8 cellular contexts compared by ENCODE assay signal in the genomic region with DNA sequence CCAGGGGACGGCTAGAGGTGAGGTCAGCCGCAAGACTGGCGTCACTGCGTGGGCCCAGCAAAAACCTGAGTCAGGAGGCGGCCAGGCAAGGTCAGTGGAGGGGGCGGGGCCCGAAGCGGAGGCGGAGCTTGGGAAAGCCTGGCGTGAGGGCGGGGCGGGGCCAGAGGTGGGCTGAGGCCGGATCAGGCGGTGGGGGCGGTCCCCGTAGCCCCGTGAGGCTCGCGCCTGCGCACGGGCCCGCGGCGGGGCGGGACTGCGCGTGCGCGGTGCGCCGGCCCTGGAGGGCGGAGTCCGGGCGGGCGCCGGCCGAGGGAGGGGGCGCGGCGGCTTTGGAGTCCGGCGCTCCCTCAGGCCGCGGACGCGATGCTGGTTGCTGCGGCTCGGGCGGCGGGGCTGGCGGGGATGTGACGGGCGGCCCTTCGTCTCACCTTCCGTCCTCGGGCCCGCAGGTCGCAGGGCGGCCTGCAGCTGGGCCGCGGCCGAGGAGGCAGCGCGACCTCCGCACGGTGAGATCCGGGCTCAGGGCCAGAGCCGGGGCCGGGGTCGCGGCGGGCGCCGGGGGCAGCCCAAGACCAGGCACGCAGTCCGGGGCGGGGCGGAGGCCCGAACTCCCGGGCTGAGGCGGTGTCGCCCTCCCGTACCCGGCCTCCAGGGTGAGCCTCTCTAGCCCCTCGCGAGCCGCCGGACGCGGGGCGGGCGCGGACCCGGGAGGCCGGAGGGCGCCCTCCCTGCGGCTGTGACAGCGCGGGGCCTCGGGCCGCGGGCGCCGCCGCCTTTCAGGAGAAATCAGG. TPM values are rescaled to one million over a fixed set of nuclear protein-coding genes. Genes with fewer than 3 reads are reported as not detected.
DNase-seq lines count a peak whose midpoint lies in the region; ATAC-seq, FAIRE-seq and TF ChIP-seq lines count a peak whose summit lies in the region.

A gene with protein sequence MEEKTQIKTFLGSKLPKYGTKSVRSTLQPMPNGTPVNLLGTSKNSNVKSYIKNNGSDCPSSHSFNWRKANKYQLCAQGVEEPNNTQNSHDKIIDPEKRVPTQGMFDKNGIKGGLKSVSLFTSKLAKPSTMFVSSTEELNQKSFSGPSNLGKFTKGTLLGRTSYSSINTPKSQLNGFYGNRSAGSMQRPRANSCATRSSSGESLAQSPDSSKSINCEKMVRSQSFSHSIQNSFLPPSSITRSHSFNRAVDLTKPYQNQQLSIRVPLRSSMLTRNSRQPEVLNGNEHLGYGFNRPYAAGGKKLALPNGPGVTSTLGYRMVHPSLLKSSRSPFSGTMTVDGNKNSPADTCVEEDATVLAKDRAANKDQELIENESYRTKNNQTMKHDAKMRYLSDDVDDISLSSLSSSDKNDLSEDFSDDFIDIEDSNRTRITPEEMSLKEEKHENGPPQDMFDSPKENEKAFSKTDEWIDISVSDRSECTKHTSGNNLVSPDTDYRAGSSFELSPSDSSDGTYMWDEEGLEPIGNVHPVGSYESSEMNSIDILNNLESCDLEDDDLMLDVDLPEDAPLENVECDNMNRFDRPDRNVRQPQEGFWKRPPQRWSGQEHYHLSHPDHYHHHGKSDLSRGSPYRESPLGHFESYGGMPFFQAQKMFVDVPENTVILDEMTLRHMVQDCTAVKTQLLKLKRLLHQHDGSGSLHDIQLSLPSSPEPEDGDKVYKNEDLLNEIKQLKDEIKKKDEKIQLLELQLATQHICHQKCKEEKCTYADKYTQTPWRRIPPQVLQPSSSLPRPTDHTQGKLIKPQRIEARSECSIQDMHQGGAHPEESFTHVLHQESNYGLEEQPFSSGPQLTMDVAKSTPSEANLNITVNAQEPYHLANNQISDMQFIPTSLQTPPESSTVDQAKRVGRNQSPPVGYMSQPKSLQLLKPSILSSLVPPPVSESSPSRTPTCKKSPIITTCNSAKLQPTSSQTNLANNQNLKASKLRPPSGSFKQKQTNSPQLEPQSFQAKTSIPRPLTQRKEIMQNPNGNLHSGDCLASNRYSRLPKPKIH (plus strand): TSS at position 287 of the 791 bp plus-strand sequence. CDS start 42,464 bp downstream, outside the sequence.

- peak; percentile 99 for DNase-seq in GM13976 (ENCODE audit: low spot score)
- peak; percentile 57 for DNase-seq in NCI-H1105 (lab: John Stamatoyannopoulos, UW)
- peak; percentile 83 to 90 (median 87) for DNase-seq in T-helper 2 cell
- peak; percentile 99 for DNase-seq in left ventricle myocardium superior
- DNase-seq in pulmonary artery endothelial cell (ENCODE audit: low read depth, low spot score) = peak; percentile 81
- peak; percentile 99 for DNase-seq in urothelium cell line (ENCODE audit: low spot score)

- peak; percentile 56 for FAIRE-seq in urothelium cell line (lab: Jason Lieb, UNC)

- ATAC-seq in HG02642 (IDR thresholded peaks at IDR 0.05; ENCODE audit: poor library complexity, unreplicated experiment) = peak; percentile 74
- peak; percentile 97 for ATAC-seq in left ventricle myocardium superior

- TF ChIP-seq CTCF in GM13976 (IDR thresholded peaks at IDR 0.05; ENCODE audit: borderline replicate concordance, control extremely low read depth, extremely low read depth, insufficient read depth, missing control alignments) = no peak

- in situ Hi-C loops in GM13976 (cut with MboI; ENCODE audit: low sequenced_read_pairs, unreplicated experiment) = no loop called here

- intact Hi-C loops in left ventricle myocardium superior (cut with micrococcal nuclease) = no loop called here

- H3K27ac ChIP-seq in angular gyrus (ENCODE audit: low read depth, low read length) = peak within 1 kb of the TSS; percentile 98

RNA-seq across cellular contexts. Expression of the gene that starts here (rescaled TPM):
- total RNA-seq in left ventricle myocardium superior (163 TPM), pulmonary artery endothelial cell (16.4 and 22.3 TPM in 2 replicates)

Comparison
In these comparisons a context has a peak if more than half of its experiments do, and no peak if none do; other contexts are left out.
1. Peak in every context shown above with its lines: DNase-seq, ATAC-seq and H3K27ac ChIP-seq.